In the genomic region with DNA sequence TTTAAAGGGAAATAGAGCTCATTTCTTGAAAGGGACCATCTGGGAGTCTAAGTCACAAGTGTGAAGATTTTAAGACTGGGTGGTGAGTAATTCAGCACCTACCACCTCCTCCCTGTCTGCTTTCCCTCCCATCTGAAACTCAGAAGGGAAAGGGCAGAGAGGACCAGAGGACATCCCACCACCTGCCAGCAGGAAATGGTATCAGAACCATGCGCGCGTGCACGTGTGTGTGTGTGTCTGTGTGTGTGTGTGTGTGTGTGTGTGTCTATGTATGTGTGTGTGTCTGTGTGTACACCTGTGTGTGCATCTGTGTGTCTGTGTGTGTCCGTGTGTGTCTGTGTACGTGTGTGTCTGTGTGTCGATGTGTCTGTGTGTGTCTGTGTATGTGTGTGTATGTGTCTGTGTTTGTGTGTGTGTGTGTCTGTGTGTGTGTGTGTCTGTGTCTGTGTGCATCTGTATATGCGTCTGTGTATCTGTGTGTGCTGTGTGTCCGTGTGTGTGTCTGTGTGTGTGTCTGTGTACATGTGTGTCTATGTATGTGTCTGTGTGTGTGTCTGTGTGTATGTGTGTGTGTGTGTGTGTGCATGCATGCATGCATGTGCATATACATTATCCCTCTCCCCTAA, we compare ENCODE assay signal across 12 cellular contexts.
DNase-seq lines count a peak whose midpoint lies in the region; ATAC-seq lines count a peak whose summit lies in the region.
"Had no signal": no experiment of that assay in that cellular context is flagged by ENCODE, and none has a peak within 500 bp of the region (broad histone marks: within the 10 kb centered on the region; RNA-seq: fewer than 3 reads in every experiment).

No MANE protein-coding gene starts in this region.

- no peaks in the 10 kb centered on the region for H3K27me3 Mint-ChIP-seq in activated naive CD8-positive, alpha-beta T cell treated with anti-CD3 and anti-CD28 coated beads for 36 hours

- H3K36me3 Mint-ChIP-seq in activated naive CD8-positive, alpha-beta T cell treated with anti-CD3 and anti-CD28 coated beads for 36 hours, result peaks cover 4% of the 10 kb centered on the region

- H3K4me1 Mint-ChIP-seq in activated naive CD8-positive, alpha-beta T cell treated with anti-CD3 and anti-CD28 coated beads for 36 hours, result peaks cover 63% of the 10 kb centered on the region

- DNase-seq in activated naive CD8-positive, alpha-beta T cell treated with anti-CD3 and anti-CD28 coated beads for 36 hours, result peak; percentile 76
- peak; percentile 66 for DNase-seq in stimulated activated CD4-positive, alpha-beta T cell treated with anti-CD3 and anti-CD28 coated beads, Interleukin-4, amount 100 ng/mL, for 24 hours
- no peak for DNase-seq in T-helper 9 cell
- DNase-seq in DMS53 treated with DMSO at 0.1 percent for 48 hours (lab: John Stamatoyannopoulos, UW; ENCODE audit: unreplicated experiment), result no peak
- DNase-seq: cortex of kidney, DMS79 treated with DMSO at 0.1 percent for 48 hours, testis had no signal

- H3K27ac ChIP-seq in KOPT-K1 (ENCODE audit: low read depth, low read length, poor library complexity, severe bottlenecking), result peak overlapping the region; percentile 30
- H3K27ac ChIP-seq: SJSA1, testis had no signal

- H3K9me3 ChIP-seq in KOPT-K1 (ENCODE audit: insufficient read depth, low read length, poor library complexity, severe bottlenecking), result no peaks in the 10 kb centered on the region
- H3K9me3 ChIP-seq: SJSA1, testis had no signal

- peak overlapping the region; percentile 56 for H3K4me3 Mint-ChIP-seq in activated naive CD8-positive, alpha-beta T cell treated with anti-CD3 and anti-CD28 coated beads for 36 hours

- no peaks in the 10 kb centered on the region for H3K36me3 ChIP-seq in KOPT-K1 (ENCODE audit: insufficient read depth, low read length)
- H3K36me3 ChIP-seq: SJSA1 had no signal

- ATAC-seq in GM19395 (IDR thresholded peaks at IDR 0.05; ENCODE audit: unreplicated experiment) (peak; percentile 72), HG03521 (IDR thresholded peaks at IDR 0.05; ENCODE audit: unreplicated experiment) (no peak), GM19467 (IDR thresholded peaks at IDR 0.05; ENCODE audit: unreplicated experiment) (no peak)

- H3K9me3 Mint-ChIP-seq in activated naive CD8-positive, alpha-beta T cell treated with anti-CD3 and anti-CD28 coated beads for 36 hours, result no peaks in the 10 kb centered on the region

- peak overlapping the region; percentile 87 for H3K27ac Mint-ChIP-seq in activated naive CD8-positive, alpha-beta T cell treated with anti-CD3 and anti-CD28 coated beads for 36 hours

Comparison
In these comparisons a context has a peak if more than half of its experiments do, and no peak if none do; other contexts are left out.
1. DNase-seq: peak in activated naive CD8-positive, alpha-beta T cell treated with anti-CD3 and anti-CD28 coated beads for 36 hours (single experiment) and stimulated activated CD4-positive, alpha-beta T cell treated with anti-CD3 and anti-CD28 coated beads, Interleukin-4, amount 100 ng/mL, for 24 hours (single experiment); none in T-helper 9 cell (single experiment) and DMS53 treated with DMSO at 0.1 percent for 48 hours (single experiment).